ENCODE assay signal across 12 cellular contexts in genomic region chr10:60073781-60074656, GRCh38.
A peak's percentile ranks its signal among the peaks of the same experiment; 100 is the strongest.
DNase-seq lines count a peak whose midpoint lies in the region; ATAC-seq and TF ChIP-seq lines count a peak whose summit lies in the region.
"Had no signal": no experiment of that assay in that cellular context is flagged by ENCODE, and none has a peak within 500 bp of the region (broad histone marks: within the 10 kb centered on the region; RNA-seq: fewer than 3 reads in every experiment).

No MANE protein-coding gene starts in this region.

- no peaks in the 10 kb centered on the region for H3K27me3 Mint-ChIP-seq in nephron progenitor cell (ENCODE audit: low read depth, poor library complexity)

- ATAC-seq in GM18502 (IDR thresholded peaks at IDR 0.05; ENCODE audit: poor library complexity, unreplicated experiment) (peak; percentile 96), GM19463 (IDR thresholded peaks at IDR 0.05; ENCODE audit: unreplicated experiment) (peak; percentile 83), HG02870 (IDR thresholded peaks at IDR 0.05; ENCODE audit: unreplicated experiment) (peak; percentile 90), HG03469 (IDR thresholded peaks at IDR 0.05; ENCODE audit: unreplicated experiment) (peak; percentile 89)
- ATAC-seq: left colon had no signal

- DNase-seq in foreskin melanocyte, result no peak
- DNase-seq in HuH-7.5 (ENCODE audit: low spot score), result no peak
- DNase-seq in nephron progenitor cell, result no peak
- DNase-seq in NCI-H2227 treated with DMSO at 0.1 percent for 48 hours (lab: John Stamatoyannopoulos, UW), result no peak
- DNase-seq: activated CD4-positive, alpha-beta T cell treated with anti-CD3 and anti-CD28 coated beads, Interleukin-2, amount 50 U/mL, for 48 hours; AML-193; left colon had no signal

- H3K4me1 Mint-ChIP-seq in nephron progenitor cell, result no peaks in the 10 kb centered on the region

- no peak for TF ChIP-seq CTCF in nephron progenitor cell (IDR thresholded peaks at IDR 0.05)

- H3K4me3 Mint-ChIP-seq in nephron progenitor cell, result no peak overlapping the region
- H3K4me3 Mint-ChIP-seq: activated naive CD8-positive, alpha-beta T cell had no signal

- H3K36me3 Mint-ChIP-seq in nephron progenitor cell (ENCODE audit: low read depth), result peaks cover 90% of the 10 kb centered on the region

- no peak overlapping the region for H3K27ac Mint-ChIP-seq in nephron progenitor cell
- H3K27ac Mint-ChIP-seq: activated naive CD8-positive, alpha-beta T cell had no signal

- no peaks in the 10 kb centered on the region for H3K9me3 Mint-ChIP-seq in nephron progenitor cell
